In the genomic region with DNA sequence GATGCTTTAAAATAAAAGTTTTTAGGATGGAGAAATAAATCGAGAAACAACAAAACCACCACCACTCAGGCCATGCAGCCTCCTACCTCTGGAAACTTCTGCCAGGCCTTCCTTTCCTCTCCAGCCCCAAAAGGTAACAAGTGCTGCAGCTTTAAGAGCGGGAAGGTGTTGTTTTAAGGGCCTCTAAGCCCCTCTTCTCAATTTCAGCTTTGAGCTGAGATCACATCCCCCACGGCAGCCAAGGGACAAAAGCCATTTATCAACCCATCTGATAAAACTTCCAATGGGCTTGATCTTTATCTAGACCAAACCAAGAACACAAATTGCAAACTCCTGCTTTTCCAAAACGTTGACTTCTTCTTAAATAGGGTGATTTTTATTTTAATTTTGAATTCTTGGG, we compare ENCODE assay signal across 11 cellular contexts. TPM values are rescaled to one million over a fixed set of nuclear protein-coding genes. Genes with fewer than 3 reads are reported as not detected.
A peak's percentile ranks its signal among the peaks of the same experiment; 100 is the strongest.
DNase-seq lines count a peak whose midpoint lies in the region; ATAC-seq and TF ChIP-seq lines count a peak whose summit lies in the region.
"Had no signal": no experiment of that assay in that cellular context is flagged by ENCODE, and none has a peak within 500 bp of the region (broad histone marks: within the 10 kb centered on the region; RNA-seq: fewer than 3 reads in every experiment).

No MANE protein-coding gene starts in this region.

- H3K27ac ChIP-seq in iPS-20b (ENCODE audit: low read length) (no peak overlapping the region), sigmoid colon (peak overlapping the region; percentile 96 to 98 (median 97))
- H3K27ac ChIP-seq: VCaP had no signal

- in situ Hi-C loops in astrocyte of the cerebellum (cut with HindIII; ENCODE audit: low sequenced_read_pairs): no loop called here

- H3K4me3 ChIP-seq in astrocyte of the cerebellum (ENCODE audit: low read depth, low read length) (peak overlapping the region; percentile 75), iPS-20b (ENCODE audit: low read length) (peak overlapping the region; percentile 80), sigmoid colon (peak overlapping the region; percentile 85 to 99 (median 88))
- H3K4me3 ChIP-seq: MG63 had no signal

- 0 out of 2 replicates have a peak, but pooled peaks cover 2% of the 10 kb centered on the region for H3K36me3 ChIP-seq in ES-I3 (ENCODE audit: insufficient read depth, low read length)
- H3K36me3 ChIP-seq in iPS-20b (ENCODE audit: insufficient read depth, low read depth, low read length): peaks cover 31% of the 10 kb centered on the region
- H3K36me3 ChIP-seq in sigmoid colon: peaks cover 0 to under 1% (median 0%) of the 10 kb centered on the region in 4 donors
- H3K36me3 ChIP-seq: MG63 had no signal

- H3K27me3 ChIP-seq in iPS-20b (ENCODE audit: insufficient read depth, low read length) (peaks cover 17% of the 10 kb centered on the region), sigmoid colon (no peaks in the 10 kb centered on the region)

- intact Hi-C loops in sigmoid colon (cut with DNase I): loop anchor here (5.0 kb wide), 3 partner anchors 169 to 951 kb away; a partner anchor contains a TSS

- H3K4me1 ChIP-seq in ES-I3 (ENCODE audit: insufficient read depth, low read length) (peaks cover 28% of the 10 kb centered on the region), iPS-20b (ENCODE audit: insufficient read depth, low read length) (peaks cover 29% of the 10 kb centered on the region), sigmoid colon (peaks cover 0 to 76% (median 65%) of the 10 kb centered on the region in 4 donors)

- 69 to 71% methylated on average over 4 of the region's 4 CpGs for WGBS in sigmoid colon, 2 donors

- no peak for DNase-seq in astrocyte of the cerebellum (ENCODE audit: low read depth)
- DNase-seq in sigmoid colon: no peak
- no peak for DNase-seq in activated CD4-positive, alpha-beta T cell treated with anti-CD3 and anti-CD28 coated beads, Interleukin-2, amount 50 U/mL, for 4 hours
- no peak for DNase-seq in NCI-H2227 (lab: John Stamatoyannopoulos, UW; ENCODE audit: unreplicated experiment)
- DNase-seq in stimulated activated CD4-positive, alpha-beta T cell treated with anti-CD3 and anti-CD28 coated beads, Interleukin-4, amount 100 ng/mL, for 24 hours: no peak
- DNase-seq: activated naive CD4-positive, alpha-beta T cell treated with anti-CD3 and anti-CD28 coated beads, Interleukin-2, amount 50 U/mL, for 16 hours; MG63 had no signal

- H3K9me3 ChIP-seq in ES-I3 (ENCODE audit: control insufficient read depth, insufficient read depth, low read length) (no peaks in the 10 kb centered on the region), iPS-20b (ENCODE audit: insufficient read depth, low read depth, low read length) (no peaks in the 10 kb centered on the region), sigmoid colon (no peaks in the 10 kb centered on the region)
- H3K9me3 ChIP-seq: MG63 had no signal

- ATAC-seq in GM18868 (IDR thresholded peaks at IDR 0.05; ENCODE audit: unreplicated experiment): no peak

- H3K9ac ChIP-seq in ES-I3 (ENCODE audit: low read depth, low read length) (peak overlapping the region; percentile 97; the same call in 1 of the 2 replicates), iPS-20b (ENCODE audit: low read depth, low read length) (peak overlapping the region; percentile 83; the same call in 1 of the 2 replicates)

- TF ChIP-seq POLR2A in sigmoid colon (IDR thresholded peaks at IDR 0.05): no peak

- no peak for TF ChIP-seq EP300 in sigmoid colon (IDR thresholded peaks at IDR 0.05)

- TF ChIP-seq CTCF in astrocyte of the cerebellum (IDR thresholded peaks at IDR 0.05; ENCODE audit: low read depth, low read length, missing control alignments) (no peak), sigmoid colon (IDR thresholded peaks at IDR 0.05) (no peak)

RNA-seq across cellular contexts. Expression of a gene that starts 18.1 kb away (rescaled TPM):
- total RNA-seq in sigmoid colon: 10 to 100 TPM; 21.8 to 58.6 (median 32.8) TPM
- polyA plus RNA-seq in sigmoid colon: 10 to 100 TPM in 1 of 3 donors, 1 to 10 TPM in 2; 1.4 to 18.5 (median 6.0) TPM
